ENCODE assay signal across 18 cellular contexts in the genomic region with DNA sequence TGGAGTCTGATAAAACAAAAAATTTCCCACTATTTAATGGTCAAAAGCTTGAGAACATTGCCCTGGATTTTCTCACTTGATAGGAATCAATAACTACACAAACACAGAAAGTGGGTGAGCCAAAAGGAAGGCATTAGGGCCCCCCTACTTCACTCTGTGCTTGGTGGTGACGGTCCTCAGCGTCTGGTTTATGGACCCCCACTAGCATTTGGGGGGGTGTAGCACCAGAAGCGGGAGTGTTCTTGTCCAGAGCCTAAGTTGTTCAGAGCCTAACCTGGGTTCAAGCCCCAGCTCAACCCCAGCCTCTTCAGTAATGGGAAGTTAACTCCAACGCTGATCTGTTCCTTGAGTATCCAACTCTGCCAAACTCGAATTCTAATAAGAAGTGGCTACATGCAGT. TPM values are rescaled to one million over a fixed set of nuclear protein-coding genes. Genes with fewer than 3 reads are reported as not detected.
DNase-seq lines count a peak whose midpoint lies in the region; ATAC-seq and TF ChIP-seq lines count a peak whose summit lies in the region.
"Had no signal": no experiment of that assay in that cellular context is flagged by ENCODE, and none has a peak within 500 bp of the region (broad histone marks: within the 10 kb centered on the region; RNA-seq: fewer than 3 reads in every experiment).

No MANE protein-coding gene starts in this region.

- peaks cover 11% of the 10 kb centered on the region for H3K4me1 ChIP-seq in mesenchymal stem cell (ENCODE audit: control insufficient read depth, insufficient read depth, low read depth, low read length)

- no peak overlapping the region for H3K27ac ChIP-seq in mesenchymal stem cell (ENCODE audit: low read length, poor library complexity, severe bottlenecking)
- H3K27ac ChIP-seq: C4-2B, Peyer's patch had no signal

- peaks cover 2% of the 10 kb centered on the region for H3K36me3 Mint-ChIP-seq in activated CD8-positive, alpha-beta memory T cell treated with anti-CD3 and anti-CD28 coated beads, Interleukin-2, amount 10 ng/mL, durations not matched to agents 7 days and 5 days
- H3K36me3 Mint-ChIP-seq in type B pancreatic cell (peaks cover 15% of the 10 kb centered on the region), CD14-positive monocyte (peaks cover 3 to 8% of the 10 kb centered on the region in 2 donors)
- no peaks in the 10 kb centered on the region for H3K36me3 Mint-ChIP-seq in T-helper 2 cell treated with Interferon-gamma antibody and Interleukin-4, amounts not matched to agents 5 μg/mL and 100 μg/mL, for 36 hours (ENCODE audit: low read depth)

- H2BK5ac ChIP-seq in mesenchymal stem cell (ENCODE audit: low read depth, low read length, poor library complexity, severe bottlenecking): no peak overlapping the region

- no peak overlapping the region for H3K18ac ChIP-seq in mesenchymal stem cell (ENCODE audit: low read depth in 1 of 2, low read length in 2 of 2)

- DNase-seq in activated CD8-positive, alpha-beta memory T cell treated with anti-CD3 and anti-CD28 coated beads, Interleukin-2, amount 10 ng/mL, durations not matched to agents 7 days and 5 days: peak; percentile 16
- DNase-seq in activated CD8-positive, alpha-beta memory T cell treated with anti-CD3 and anti-CD28 coated beads, Interleukin-2, amount 50 U/mL, for 4 hours: no peak
- DNase-seq in ecto neural progenitor cell (ENCODE audit: low spot score) (peak; percentile 9), mesenchymal stem cell (no peak), type B pancreatic cell (ENCODE audit: extremely low spot score, unreplicated experiment) (peak; percentile 36), CD14-positive monocyte (ENCODE audit: low spot score) (no peak)
- no peak for DNase-seq in activated CD4-positive, CD25-positive, alpha-beta regulatory T cell (lab: John Stamatoyannopoulos, UW)
- no peak for DNase-seq in T-helper 2 cell treated with Interferon-gamma antibody and Interleukin-4, amounts not matched to agents 5 μg/mL and 100 μg/mL, for 36 hours (ENCODE audit: low spot score)
- DNase-seq: 8988T, DMS53, H7, NCI-H1105 treated with DMSO at 0.1 percent for 48 hours, NCI-H187, NCI-H446 treated with DMSO at 0.1 percent for 48 hours, NCI-H748 treated with DMSO at 0.1 percent for 48 hours, Peyer's patch had no signal

- no peak overlapping the region for H3K4me3 Mint-ChIP-seq in activated CD8-positive, alpha-beta memory T cell treated with anti-CD3 and anti-CD28 coated beads, Interleukin-2, amount 10 ng/mL, durations not matched to agents 7 days and 5 days
- H3K4me3 Mint-ChIP-seq in type B pancreatic cell (no peak overlapping the region), CD14-positive monocyte (no peak overlapping the region)
- no peak overlapping the region for H3K4me3 Mint-ChIP-seq in T-helper 2 cell treated with Interferon-gamma antibody and Interleukin-4, amounts not matched to agents 5 μg/mL and 100 μg/mL, for 36 hours

- H3K27ac Mint-ChIP-seq in activated CD8-positive, alpha-beta memory T cell treated with anti-CD3 and anti-CD28 coated beads, Interleukin-2, amount 10 ng/mL, durations not matched to agents 7 days and 5 days: no peak overlapping the region
- peak overlapping the region; percentile 85 for H3K27ac Mint-ChIP-seq in type B pancreatic cell
- H3K27ac Mint-ChIP-seq in T-helper 2 cell treated with Interferon-gamma antibody and Interleukin-4, amounts not matched to agents 5 μg/mL and 100 μg/mL, for 36 hours: no peak overlapping the region
- peak overlapping the region in 1 of 7 donors; percentile 8 for H3K27ac Mint-ChIP-seq in CD14-positive monocyte

- H2BK12ac ChIP-seq in mesenchymal stem cell (ENCODE audit: low read length in 2 of 2): no peak overlapping the region

- H2BK120ac ChIP-seq in mesenchymal stem cell (ENCODE audit: low read depth, low read length): no peak overlapping the region

- no peak overlapping the region for H3K4me3 ChIP-seq in mesenchymal stem cell (ENCODE audit: insufficient read depth in 1 of 2, low read depth in 1 of 2, low read length in 2 of 2)
- H3K4me3 ChIP-seq: Peyer's patch had no signal

- H2BK15ac ChIP-seq in mesenchymal stem cell (ENCODE audit: low read depth, poor library complexity, severe bottlenecking): no peak overlapping the region

- H3K36me3 ChIP-seq in mesenchymal stem cell (ENCODE audit: control insufficient read depth in 1 of 2, insufficient read depth in 2 of 2, low read depth in 1 of 2, low read length in 2 of 2): peaks cover 0 to 19% of the 10 kb centered on the region in 2 experiments

- no peak overlapping the region for H2AFZ ChIP-seq in mesenchymal stem cell (ENCODE audit: low read depth, low read length)

- peak overlapping the region; percentile 22 for H3K9ac ChIP-seq in mesenchymal stem cell (ENCODE audit: low read length)

- peaks cover 18% of the 10 kb centered on the region for H3K4me1 Mint-ChIP-seq in activated CD8-positive, alpha-beta memory T cell treated with anti-CD3 and anti-CD28 coated beads, Interleukin-2, amount 10 ng/mL, durations not matched to agents 7 days and 5 days
- peaks cover 29% of the 10 kb centered on the region for H3K4me1 Mint-ChIP-seq in type B pancreatic cell (ENCODE audit: unreplicated experiment)
- peaks cover 16% of the 10 kb centered on the region for H3K4me1 Mint-ChIP-seq in T-helper 2 cell treated with Interferon-gamma antibody and Interleukin-4, amounts not matched to agents 5 μg/mL and 100 μg/mL, for 36 hours (ENCODE audit: low read depth)
- peaks cover 28% of the 10 kb centered on the region for H3K4me1 Mint-ChIP-seq in CD14-positive monocyte

- no peak overlapping the region for H4K91ac ChIP-seq in mesenchymal stem cell (ENCODE audit: low read length)

- intact Hi-C loops in CD14-positive monocyte (cut with micrococcal nuclease): no loop called here

- H3K23ac ChIP-seq in mesenchymal stem cell (ENCODE audit: low read length in 2 of 2): no peak overlapping the region

- WGBS in mesenchymal stem cell: 95% methylated on average over 5 of the region's 5 CpGs

- no peaks in the 10 kb centered on the region for H3K9me3 Mint-ChIP-seq in activated CD8-positive, alpha-beta memory T cell treated with anti-CD3 and anti-CD28 coated beads, Interleukin-2, amount 10 ng/mL, durations not matched to agents 7 days and 5 days (ENCODE audit: low read depth)
- H3K9me3 Mint-ChIP-seq in type B pancreatic cell: no peaks in the 10 kb centered on the region
- no peaks in the 10 kb centered on the region for H3K9me3 Mint-ChIP-seq in T-helper 2 cell treated with Interferon-gamma antibody and Interleukin-4, amounts not matched to agents 5 μg/mL and 100 μg/mL, for 36 hours
- H3K9me3 Mint-ChIP-seq in CD14-positive monocyte: no peaks in the 10 kb centered on the region

- ATAC-seq in activated CD8-positive, alpha-beta memory T cell treated with anti-CD3 and anti-CD28 coated beads, Interleukin-2, amount 10 ng/mL, durations not matched to agents 7 days and 5 days: no peak
- ATAC-seq: HepG2 had no signal

- TF ChIP-seq CTCF in type B pancreatic cell (conservative IDR thresholded peaks at IDR 0.05) (no peak), CD14-positive monocyte (IDR thresholded peaks at IDR 0.05) (no peak)

- H2AK5ac ChIP-seq in mesenchymal stem cell (ENCODE audit: low read length, severe bottlenecking): no peak overlapping the region

- no peaks in the 10 kb centered on the region for H3K79me1 ChIP-seq in mesenchymal stem cell (replicated peaks; ENCODE audit: low read length, poor library complexity, severe bottlenecking)

- H3K14ac ChIP-seq in mesenchymal stem cell (ENCODE audit: low read length in 2 of 2): no peak overlapping the region

- no peaks in the 10 kb centered on the region for H3K27me3 Mint-ChIP-seq in activated CD8-positive, alpha-beta memory T cell treated with anti-CD3 and anti-CD28 coated beads, Interleukin-2, amount 10 ng/mL, durations not matched to agents 7 days and 5 days
- no peaks in the 10 kb centered on the region for H3K27me3 Mint-ChIP-seq in type B pancreatic cell
- no peaks in the 10 kb centered on the region for H3K27me3 Mint-ChIP-seq in T-helper 2 cell treated with Interferon-gamma antibody and Interleukin-4, amounts not matched to agents 5 μg/mL and 100 μg/mL, for 36 hours (ENCODE audit: low read depth)
- peaks cover 0 to 1% (median 0%) of the 10 kb centered on the region in 3 donors for H3K27me3 Mint-ChIP-seq in CD14-positive monocyte (ENCODE audit: low read depth in 3 of 3)

- CTCF ChIA-PET in activated CD8-positive, alpha-beta memory T cell treated with anti-CD3 and anti-CD28 coated beads, Interleukin-2, amount 10 ng/mL, durations not matched to agents 7 days and 5 days (lab: Charles Lee): interaction anchor here (0.9 to 9.8 kb wide), 6 partner anchors 11 to 230 kb away, joined by 3 to 137 read pairs (median 6); no protein-coding TSS in a partner anchor

- no peak overlapping the region for H4K8ac ChIP-seq in mesenchymal stem cell (ENCODE audit: low read length)

- H3K4ac ChIP-seq in mesenchymal stem cell (ENCODE audit: low read depth in 1 of 2, low read length in 2 of 2): no peak overlapping the region

- H3K9me3 ChIP-seq in mesenchymal stem cell (ENCODE audit: control insufficient read depth, low read length): no peaks in the 10 kb centered on the region
- H3K9me3 ChIP-seq: Peyer's patch had no signal

- no peaks in the 10 kb centered on the region for H3K27me3 ChIP-seq in mesenchymal stem cell (ENCODE audit: control insufficient read depth in 1 of 2, insufficient read depth in 1 of 2, low read length in 2 of 2)
- H3K27me3 ChIP-seq: Peyer's patch had no signal

- no peak overlapping the region for H3K4me2 ChIP-seq in mesenchymal stem cell (ENCODE audit: low read length, poor library complexity, severe bottlenecking)

RNA-seq across cellular contexts. Expression of gene STPG1, which starts 33.1 kb away (rescaled TPM):
- 1 to 10 TPM; 5.6 to 9.2 TPM for total RNA-seq in activated CD8-positive, alpha-beta memory T cell treated with anti-CD3 and anti-CD28 coated beads, Interleukin-2, amount 10 ng/mL, durations not matched to agents 7 days and 5 days
- polyA plus RNA-seq in mesenchymal stem cell (2013, experiment 1 of 2): 9.8 TPM
- polyA plus RNA-seq in mesenchymal stem cell (2013, experiment 2 of 2): 8.9 TPM
- 7.2 and 8.7 TPM in 2 replicates for total RNA-seq in type B pancreatic cell (ENCODE audit: low replicate concordance)
- polyA plus RNA-seq in CD14-positive monocyte: under 1 TPM; 0.60 to 0.85 TPM

RNA-seq across cellular contexts. Expression of gene NIPAL3, which starts 35.1 kb away (rescaled TPM):
- total RNA-seq in activated CD8-positive, alpha-beta memory T cell treated with anti-CD3 and anti-CD28 coated beads, Interleukin-2, amount 10 ng/mL, durations not matched to agents 7 days and 5 days: 10 to 100 TPM; 35.4 to 44.2 TPM
- polyA plus RNA-seq in mesenchymal stem cell (2013, experiment 1 of 2): 21.6 TPM
- polyA plus RNA-seq in mesenchymal stem cell (2013, experiment 2 of 2): 21.8 TPM
- 17.5 and 21.3 TPM in 2 replicates for total RNA-seq in type B pancreatic cell (ENCODE audit: low replicate concordance)
- 1 to 10 TPM; 6.6 to 9.6 TPM for polyA plus RNA-seq in CD14-positive monocyte

Comparison
In these comparisons a context has a peak if more than half of its experiments do, and no peak if none do; other contexts are left out.
1. DNase-seq: peak in activated CD8-positive, alpha-beta memory T cell treated with anti-CD3 and anti-CD28 coated beads, Interleukin-2, amount 10 ng/mL, durations not matched to agents 7 days and 5 days (single experiment), ecto neural progenitor cell (single experiment) and type B pancreatic cell (single experiment); none in activated CD8-positive, alpha-beta memory T cell treated with anti-CD3 and anti-CD28 coated beads, Interleukin-2, amount 50 U/mL, for 4 hours (single experiment), mesenchymal stem cell (single experiment), activated CD4-positive, CD25-positive, alpha-beta regulatory T cell (0 of 4), T-helper 2 cell treated with Interferon-gamma antibody and Interleukin-4, amounts not matched to agents 5 μg/mL and 100 μg/mL, for 36 hours (single experiment) and CD14-positive monocyte (single experiment).